In the genomic region with DNA sequence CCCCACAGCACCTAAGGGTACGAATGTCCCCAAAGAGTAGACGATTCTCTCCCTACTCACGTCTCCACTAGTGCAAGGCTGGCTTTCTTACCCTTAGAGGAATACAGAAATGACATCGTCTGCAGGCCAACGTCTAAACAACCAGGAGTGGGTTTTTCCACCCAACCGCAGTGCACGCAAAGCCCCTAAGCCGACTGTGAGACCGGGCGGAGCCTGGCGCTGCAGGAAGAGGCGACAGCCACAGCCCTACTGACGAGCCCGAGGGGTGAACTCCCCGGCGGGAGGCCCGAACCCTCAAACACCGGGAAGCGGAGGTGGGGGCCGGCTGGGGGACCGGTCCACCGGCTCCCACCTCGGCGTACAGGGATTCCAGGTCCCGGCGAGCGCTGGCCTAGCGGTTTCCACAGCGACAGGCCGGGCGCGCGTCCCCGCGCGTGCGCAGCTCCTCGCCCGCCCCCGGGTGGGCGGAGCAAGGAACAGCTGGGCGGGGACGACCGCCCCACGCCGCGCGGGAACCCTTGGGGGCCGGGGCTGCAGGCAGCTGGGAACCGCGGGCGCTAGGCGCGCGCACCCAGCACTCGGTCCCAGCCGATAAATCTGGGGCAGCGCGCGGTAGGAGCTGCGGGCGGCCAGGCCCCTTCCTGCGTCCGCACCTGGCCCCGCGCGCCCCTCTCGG, we compare ENCODE assay signal across 8 cellular contexts. TPM values are rescaled to one million over a fixed set of nuclear protein-coding genes. Genes with fewer than 3 reads are reported as not detected.
DNase-seq lines count a peak whose midpoint lies in the region; ATAC-seq and TF ChIP-seq lines count a peak whose summit lies in the region.

Gene CEP19 (minus strand): TSS at position 413 of the 676 bp plus-strand sequence. CDS start 3,593 bp downstream, outside the sequence.
Gene PIGX (plus strand): TSS at position 540 of the 676 bp plus-strand sequence.

- peaks cover 7% of the 10 kb centered on the region for H3K4me1 Mint-ChIP-seq in endodermal cell

- H3K27me3 Mint-ChIP-seq in endodermal cell (ENCODE audit: insufficient read depth): peaks cover 6% of the 10 kb centered on the region

- peak within 1 kb of the TSS; percentile 71 for H3K27ac ChIP-seq in endodermal cell (ENCODE audit: low read depth, low read length)

- H3K9me3 ChIP-seq in endodermal cell (ENCODE audit: control insufficient read depth, low read length): no peaks in the 10 kb centered on the region

- peak; percentile 74 for ATAC-seq in GM21360 (IDR thresholded peaks at IDR 0.05; ENCODE audit: unreplicated experiment)

- no peak for TF ChIP-seq CTCF in endodermal cell (conservative IDR thresholded peaks at IDR 0.05)

- no peaks in the 10 kb centered on the region for H3K4me1 ChIP-seq in endodermal cell (ENCODE audit: control insufficient read depth, insufficient read depth, low read length)

- H3K4me3 ChIP-seq in endodermal cell (ENCODE audit: low read length): peak within 1 kb of the TSS; percentile 83

- H3K4me3 Mint-ChIP-seq in endodermal cell: peak within 1 kb of the TSS; percentile 75

- peak within 1 kb of the TSS; percentile 69 for H3K9ac ChIP-seq in endodermal cell (ENCODE audit: extremely low read depth, low read length, poor library complexity, severe bottlenecking)

- no peaks in the 10 kb centered on the region for H3K9me3 Mint-ChIP-seq in endodermal cell

- no peaks in the 10 kb centered on the region for H3K36me3 Mint-ChIP-seq in endodermal cell (ENCODE audit: low read depth)

- DNase-seq in COR-L47 (lab: John Stamatoyannopoulos, UW) (peak; percentile 89), HT1080 (ENCODE audit: low read depth) (peak; percentile 83), endodermal cell (peak; percentile 86), midbrain (lab: John Stamatoyannopoulos, UW) (peak; percentile 90)
- DNase-seq in NK-92 treated with Interleukin-12 subunit alpha and Interleukin-12 subunit beta, amount 100 ng/mL, for 24 hours (lab: John Stamatoyannopoulos, UW): peak; percentile 83
- DNase-seq in activated CD8-positive, alpha-beta memory T cell treated with anti-CD3 and anti-CD28 coated beads, Interleukin-2, amount 50 U/mL, for 1 hour (ENCODE audit: extremely low read depth): peak; percentile 90
- peak; percentile 85 to 88 for DNase-seq in stimulated activated CD8-positive, alpha-beta memory T cell treated with anti-CD3 and anti-CD28 coated beads, Interleukin-15, amount 100 ng/mL, for 48 hours (ENCODE audit: low read depth in 2 of 2)

- 2 to 8% methylated on average over 11 to 68 of the region's 68 CpGs for WGBS in endodermal cell (ENCODE audit: insufficient coverage in 1 of 2, insufficient read length in 1 of 2), 2 experiments

- no peaks in the 10 kb centered on the region for H3K27me3 ChIP-seq in endodermal cell (ENCODE audit: control insufficient read depth, insufficient read depth, low read length, poor library complexity, severe bottlenecking)

- H3K36me3 ChIP-seq in endodermal cell (ENCODE audit: control insufficient read depth, insufficient read depth, low read length): no peaks in the 10 kb centered on the region

- peak within 1 kb of the TSS; percentile 61 for H3K27ac Mint-ChIP-seq in endodermal cell

RNA-seq across cellular contexts. Expression of gene CEP19, which starts in this region (rescaled TPM):
- total RNA-seq in HT1080 (2014; rRNA removed; shearing (Covaris generic)): 2.1 and 2.7 TPM in 2 replicates
- 3.6 and 3.7 TPM in 2 replicates for polyA plus RNA-seq in HT1080 (2015; cell fraction: cytosol; rRNA removed)
- 0.79 and 0.92 TPM in 2 replicates for polyA plus RNA-seq in HT1080 (2015; cell fraction: nucleus; rRNA removed)
- total RNA-seq in endodermal cell: 1 to 10 TPM; 3.1 to 4.5 TPM
- polyA plus RNA-seq in endodermal cell (2013, experiment 1 of 2): 4.5 TPM
- polyA plus RNA-seq in endodermal cell (2013, experiment 2 of 2): 4.3 TPM

RNA-seq across cellular contexts. Expression of gene PIGX, which starts in this region (rescaled TPM):
- 33.6 and 37.0 TPM in 2 replicates for total RNA-seq in HT1080 (2014; rRNA removed; shearing (Covaris generic))
- polyA plus RNA-seq in HT1080 (2015; cell fraction: cytosol; rRNA removed): 38.0 and 41.9 TPM in 2 replicates
- 17.6 and 18.7 TPM in 2 replicates for polyA plus RNA-seq in HT1080 (2015; cell fraction: nucleus; rRNA removed)
- total RNA-seq in endodermal cell: 10 to 100 TPM; 21.8 to 33.3 TPM
- polyA plus RNA-seq in endodermal cell (2013, experiment 1 of 2): 27.3 TPM
- 25.6 TPM for polyA plus RNA-seq in endodermal cell (2013, experiment 2 of 2)

Comparison
In these comparisons a context has a peak if more than half of its experiments do, and no peak if none do; other contexts are left out.
1. Peak in every context shown above with its lines: DNase-seq, ATAC-seq, H3K4me3 ChIP-seq and H3K27ac ChIP-seq.